Comparison of ENCODE assay signal across 29 cellular contexts in genomic region chr15:33458421-33458820, GRCh38.
"Had no signal": no experiment of that assay in that cellular context is flagged by ENCODE, and none has a peak within 500 bp of the region (broad histone marks: within the 10 kb centered on the region; RNA-seq: fewer than 3 reads in every experiment).

No MANE protein-coding gene starts in this region.

- FAIRE-seq: endometrium, TTC549 had no signal

- H3K9me3 ChIP-seq: colonic mucosa, neutrophil, ovary, upper lobe of left lung had no signal

- ATAC-seq: activated CD4-positive, CD25-positive, alpha-beta regulatory T cell treated with anti-CD3 and anti-CD28 coated beads, Interleukin-2, amount 50 U/mL, for 24 hours; activated naive CD4-positive, alpha-beta T cell treated with anti-CD3 and anti-CD28 coated beads, Interleukin-2, amount 50 U/mL, for 72 hours; left cardiac atrium; left ventricle myocardium superior; sciatic nerve; stimulated activated effector memory CD8-positive, alpha-beta T cell treated with anti-CD3 and anti-CD28 coated beads, Interleukin-12 subunit alpha, Interleukin-12 subunit beta, amount 100 ng/mL, for 72 hours had no signal

- DNase-seq: activated CD4-positive, alpha-beta memory T cell treated with anti-CD3 and anti-CD28 coated beads for 36 hours; activated CD4-positive, alpha-beta T cell treated with anti-CD3 and anti-CD28 coated beads for 48 hours; activated CD8-positive, alpha-beta memory T cell treated with anti-CD3 and anti-CD28 coated beads, Interleukin-2, amount 50 U/mL, for 48 hours; activated T-cell treated with anti-CD3 and anti-CD28 coated beads, Interleukin-2, amount 50 U/mL, for 24 hours; cerebellar nuclear complex; colonic mucosa; effector CD8-positive, alpha-beta T cell; erythroblast; foreskin melanocyte; left cardiac atrium; left ventricle myocardium superior; naive B cell; nephron progenitor cell; ovary; retina; stimulated activated CD4-positive, alpha-beta T cell treated with anti-CD3 and anti-CD28 coated beads, Interleukin-4, amount 100 ng/mL, for 24 hours; SW 1271; T-helper 9 cell; upper lobe of left lung; WERI-Rb-1 had no signal

- H3K27me3 ChIP-seq: cardiac muscle cell, colonic mucosa, ovary, upper lobe of left lung had no signal

- H3K36me3 ChIP-seq: cardiac muscle cell, colonic mucosa, neutrophil, ovary, upper lobe of left lung, WERI-Rb-1 had no signal

- H3K4me3 ChIP-seq: cardiac muscle cell, colonic mucosa, ovary, skin epidermis, upper lobe of left lung had no signal

- H3K27ac ChIP-seq: cardiac muscle cell, colonic mucosa, neutrophil, ovary, upper lobe of left lung, WERI-Rb-1 had no signal

- H3K4me1 ChIP-seq: colonic mucosa, upper lobe of left lung had no signal
